8 cellular contexts compared by ENCODE assay signal in genomic region chr15:32718082-32718821, GRCh38.
A peak's percentile ranks its signal among the peaks of the same experiment; 100 is the strongest.
DNase-seq lines count a peak whose midpoint lies in the region; ATAC-seq and TF ChIP-seq lines count a peak whose summit lies in the region.
"Had no signal": no experiment of that assay in that cellular context is flagged by ENCODE, and none has a peak within 500 bp of the region (broad histone marks: within the 10 kb centered on the region; RNA-seq: fewer than 3 reads in every experiment).

No MANE protein-coding gene starts in this region.

- TF ChIP-seq CTCF in HFF-Myc (IDR thresholded peaks at IDR 0.05; ENCODE audit: low read depth, low read length, missing control alignments) = no peak

- ATAC-seq in stimulated activated naive CD8-positive, alpha-beta T cell treated with anti-CD3 and anti-CD28 coated beads, Interleukin-15, Interleukin-2, amounts not matched to agents 100 U/mL and 50 U/mL, for 24 hours = no peak

- DNase-seq in HFF-Myc (ENCODE audit: extremely low read depth, low read depth) = no peak
- DNase-seq in activated CD8-positive, alpha-beta memory T cell treated with anti-CD3 and anti-CD28 coated beads, Interleukin-2, amount 50 U/mL, for 48 hours = peak; percentile 54
- peak; percentile 41 for DNase-seq in iPS-NIHi7 (ENCODE audit: extremely low spot score)
- DNase-seq in stimulated activated naive CD8-positive, alpha-beta T cell treated with anti-CD3 and anti-CD28 coated beads, Interleukin-15, Interleukin-2, amounts not matched to agents 100 U/mL and 50 U/mL, for 24 hours = peak; percentile 9
- no peak for DNase-seq in stimulated activated naive CD4-positive, alpha-beta T cell (lab: John Stamatoyannopoulos, UW)
- DNase-seq in kidney tubule cell (ENCODE audit: low spot score) = no peak
- no peak for DNase-seq in NOMO-1 (lab: John Stamatoyannopoulos, UW; ENCODE audit: unreplicated experiment in 2 of 2)
- DNase-seq: T-helper 1 cell had no signal

- peak overlapping the region; percentile 59 for H3K4me3 ChIP-seq in HFF-Myc (replicated peaks; ENCODE audit: low read depth, low read length)

Comparison
In these comparisons a context has a peak if more than half of its experiments do, and no peak if none do; other contexts are left out.
1. DNase-seq: peak in activated CD8-positive, alpha-beta memory T cell treated with anti-CD3 and anti-CD28 coated beads, Interleukin-2, amount 50 U/mL, for 48 hours (single experiment), iPS-NIHi7 (single experiment) and stimulated activated naive CD8-positive, alpha-beta T cell treated with anti-CD3 and anti-CD28 coated beads, Interleukin-15, Interleukin-2, amounts not matched to agents 100 U/mL and 50 U/mL, for 24 hours (single experiment); none in HFF-Myc (single experiment), stimulated activated naive CD4-positive, alpha-beta T cell (0 of 6), kidney tubule cell (single experiment) and NOMO-1 (0 of 2).